ENCODE assay signal across 23 cellular contexts in the genomic region with DNA sequence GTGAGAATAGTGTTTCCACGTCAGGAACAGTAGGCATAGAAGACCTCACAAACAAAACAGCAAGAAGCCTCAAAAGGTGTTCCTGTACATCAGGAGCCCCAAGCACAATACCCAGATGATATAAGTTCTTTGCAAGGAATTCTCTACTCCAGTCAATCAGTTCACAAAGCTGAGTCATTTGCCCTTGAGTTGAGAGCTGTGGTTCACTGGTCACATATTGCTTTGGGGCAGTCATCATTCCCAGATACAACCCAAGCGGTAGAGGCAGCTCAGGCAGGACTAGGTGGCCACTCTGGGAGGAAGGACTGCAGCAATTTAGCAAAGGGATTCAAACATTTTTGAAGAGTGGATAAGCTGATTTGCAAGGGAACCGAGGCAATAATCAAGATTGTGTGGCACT.
"Had no signal": no experiment of that assay in that cellular context is flagged by ENCODE, and none has a peak within 500 bp of the region (broad histone marks: within the 10 kb centered on the region; RNA-seq: fewer than 3 reads in every experiment).

No MANE protein-coding gene starts in this region.

- H3K27ac ChIP-seq: ascending aorta, colonic mucosa, esophagus muscularis mucosa, heart left ventricle, left ventricle myocardium inferior had no signal

- H3K9me3 ChIP-seq: ascending aorta, colonic mucosa, esophagus muscularis mucosa, heart left ventricle, left ventricle myocardium inferior had no signal

- H3K4me1 ChIP-seq: ascending aorta, colonic mucosa, esophagus muscularis mucosa, heart left ventricle, left ventricle myocardium inferior had no signal

- ATAC-seq: activated naive CD8-positive, alpha-beta T cell treated with anti-CD3 and anti-CD28 coated beads, Interleukin-2, amount 50 U/mL, for 24 hours; heart left ventricle; right cardiac atrium; SK-N-SH treated with all-trans-retinoic acid at 6 μM for 48 hours had no signal

- H3K27me3 ChIP-seq: ascending aorta, colonic mucosa, esophagus muscularis mucosa, heart left ventricle had no signal

- H3K36me3 ChIP-seq: ascending aorta, colonic mucosa, esophagus muscularis mucosa, heart left ventricle, left ventricle myocardium inferior had no signal

- H3K4me3 ChIP-seq: ascending aorta, colonic mucosa, esophagus muscularis mucosa, heart left ventricle, left ventricle myocardium inferior, smooth muscle cell had no signal

- H3K4me2 ChIP-seq: smooth muscle cell had no signal

- DNase-seq: activated CD4-positive, alpha-beta T cell treated with anti-CD3 and anti-CD28 coated beads, Interleukin-2, amount 50 U/mL, for 48 hours; activated CD4-positive, CD25-positive, alpha-beta regulatory T cell treated with anti-CD3 and anti-CD28 coated beads, Interleukin-2, amount 50 U/mL, for 72 hours; activated naive CD4-positive, alpha-beta T cell treated with anti-CD3 and anti-CD28 coated beads for 36 hours; activated naive CD8-positive, alpha-beta T cell treated with anti-CD3 and anti-CD28 coated beads, Interleukin-2, amount 50 U/mL, for 24 hours; activated T-cell treated with anti-CD3 and anti-CD28 coated beads, Interleukin-2, amount 50 U/mL, for 1 hour; colonic mucosa; heart left ventricle; islet precursor cell; left ventricle myocardium inferior; nucleus accumbens; posterior cingulate gyrus; right cardiac atrium; stimulated activated CD4-positive, alpha-beta T cell treated with anti-CD3 and anti-CD28 coated beads, Interleukin-4, amount 100 ng/mL, for 4 hours; stimulated activated CD8-positive, alpha-beta memory T cell treated with anti-CD3 and anti-CD28 coated beads, Interleukin-4, amount 100 ng/mL, for 48 hours; stimulated activated naive CD4-positive, alpha-beta T cell treated with Interleukin-2 at 50 U/mL for 16 hours; substantia nigra; T-helper 1 cell; T1000; trophoblast cell had no signal
